ENCODE assay signal across 19 cellular contexts in the genomic region with DNA sequence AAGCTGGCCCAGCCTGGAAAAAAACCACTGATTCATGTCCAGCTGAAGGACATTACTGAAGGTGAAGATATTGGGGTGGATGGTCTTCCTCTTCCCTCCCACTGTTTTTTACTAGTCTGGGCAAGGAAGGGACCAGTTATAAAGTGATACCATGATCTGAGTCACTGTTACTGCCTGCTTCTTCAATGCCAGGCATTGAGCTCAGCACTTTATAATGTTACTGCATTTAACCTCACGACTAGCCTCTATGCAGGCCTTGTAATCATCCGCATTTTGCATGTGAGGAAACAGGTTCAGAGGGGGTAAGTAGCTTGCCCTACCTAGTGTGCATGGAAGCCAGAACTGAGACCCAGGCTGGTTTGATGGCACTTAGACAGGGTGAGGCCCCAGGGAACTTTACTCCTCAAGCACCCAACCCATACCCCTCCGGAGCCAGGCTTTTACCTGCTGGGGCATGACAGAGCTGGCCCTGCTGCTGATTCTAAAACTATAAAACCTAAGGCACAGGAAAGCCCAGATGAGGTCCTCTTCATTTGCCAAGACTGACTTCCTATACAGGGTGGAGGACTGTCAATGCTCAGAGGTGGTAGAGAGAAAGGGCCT. TPM values are rescaled to one million over a fixed set of nuclear protein-coding genes. Genes with fewer than 3 reads are reported as not detected.
"Had no signal": no experiment of that assay in that cellular context is flagged by ENCODE, and none has a peak within 500 bp of the region (broad histone marks: within the 10 kb centered on the region; RNA-seq: fewer than 3 reads in every experiment).

No MANE protein-coding gene starts in this region.

- H3K4me3 Mint-ChIP-seq: activated naive CD4-positive, alpha-beta T cell treated with anti-CD3 and anti-CD28 coated beads, Interleukin-2, amount 10 ng/mL, durations not matched to agents 7 days and 5 days; activated T-helper 17 cell treated with anti-CD3 and anti-CD28 coated beads, Interleukin-2, amount 50 U/mL, for 72 hours; nephron progenitor cell had no signal

- H3K9me3 Mint-ChIP-seq: activated naive CD4-positive, alpha-beta T cell treated with anti-CD3 and anti-CD28 coated beads, Interleukin-2, amount 10 ng/mL, durations not matched to agents 7 days and 5 days; activated T-helper 17 cell treated with anti-CD3 and anti-CD28 coated beads, Interleukin-2, amount 50 U/mL, for 72 hours; nephron progenitor cell had no signal

- ATAC-seq: activated T-helper 17 cell treated with anti-CD3 and anti-CD28 coated beads, Interleukin-2, amount 50 U/mL, for 72 hours; SK-N-SH treated with all-trans-retinoic acid at 6 μM for 48 hours had no signal

- H3K27me3 Mint-ChIP-seq: activated T-helper 17 cell treated with anti-CD3 and anti-CD28 coated beads, Interleukin-2, amount 50 U/mL, for 72 hours had no signal

- H3K4me1 ChIP-seq: ascending aorta had no signal

- H3K4me1 Mint-ChIP-seq: activated naive CD4-positive, alpha-beta T cell treated with anti-CD3 and anti-CD28 coated beads, Interleukin-2, amount 10 ng/mL, durations not matched to agents 7 days and 5 days; activated T-helper 17 cell treated with anti-CD3 and anti-CD28 coated beads, Interleukin-2, amount 50 U/mL, for 72 hours had no signal

- H3K36me3 ChIP-seq: ascending aorta had no signal

- H3K27me3 ChIP-seq: ascending aorta had no signal

- H3K27ac Mint-ChIP-seq: activated naive CD4-positive, alpha-beta T cell treated with anti-CD3 and anti-CD28 coated beads, Interleukin-2, amount 10 ng/mL, durations not matched to agents 7 days and 5 days; activated T-helper 17 cell treated with anti-CD3 and anti-CD28 coated beads, Interleukin-2, amount 50 U/mL, for 72 hours had no signal

- DNase-seq: activated CD4-positive, alpha-beta T cell treated with anti-CD3 and anti-CD28 coated beads, Interleukin-2, amount 50 U/mL, for 4 hours; activated CD4-positive, CD25-positive, alpha-beta regulatory T cell treated with anti-CD3 and anti-CD28 coated beads, Interleukin-2, amount 50 U/mL, for 72 hours; activated naive CD4-positive, alpha-beta T cell treated with anti-CD3 and anti-CD28 coated beads, Interleukin-2, amount 10 ng/mL, durations not matched to agents 7 days and 5 days; activated T-cell treated with anti-CD3 and anti-CD28 coated beads for 4 hours; hippocampal formation; kidney; left ventricle myocardium superior; mesenchymal stem cell; nephron progenitor cell; stimulated activated CD4-positive, alpha-beta T cell treated with anti-CD3 and anti-CD28 coated beads, Interleukin-12 subunit alpha, Interleukin-12 subunit beta, amount 100 ng/mL, for 4 hours; stimulated activated CD4-positive, alpha-beta T cell treated with anti-CD3 and anti-CD28 coated beads, Interleukin-2, amount 100 ng/mL, for 24 hours; T-helper 1 cell had no signal

- H3K36me3 Mint-ChIP-seq: activated naive CD4-positive, alpha-beta T cell treated with anti-CD3 and anti-CD28 coated beads, Interleukin-2, amount 10 ng/mL, durations not matched to agents 7 days and 5 days had no signal

- H3K4me3 ChIP-seq: ascending aorta had no signal

- H3K9me3 ChIP-seq: ascending aorta had no signal

- H3K27ac ChIP-seq: ascending aorta, epithelial cell of prostate had no signal

RNA-seq across cellular contexts. Expression of a gene that starts 11.0 kb away (rescaled TPM):
- total RNA-seq: chondrocyte, dermis microvascular lymphatic vessel endothelial cell, pulmonary artery endothelial cell had no signal
